8 cellular contexts compared by ENCODE assay signal in genomic region chr2:121944072-121944829, GRCh38.
DNase-seq lines count a peak whose midpoint lies in the region; ATAC-seq and TF ChIP-seq lines count a peak whose summit lies in the region.

No MANE protein-coding gene starts in this region.

- no peak for TF ChIP-seq CTCF in fibroblast of the aortic adventitia (IDR thresholded peaks at IDR 0.05; ENCODE audit: insufficient read depth, low read length)

- no peak for ATAC-seq in HG03175 (IDR thresholded peaks at IDR 0.05; ENCODE audit: unreplicated experiment)

- H3K4me3 ChIP-seq in fibroblast of the aortic adventitia (ENCODE audit: low read depth, low read length): no peak overlapping the region

- DNase-seq in H4 (ENCODE audit: low spot score): peak; percentile 65
- DNase-seq in RPMI7951 (ENCODE audit: low read depth): peak; percentile 99
- DNase-seq in fibroblast of the aortic adventitia (ENCODE audit: low read depth): peak; percentile 47
- peak; percentile 79 for DNase-seq in renal cortical epithelial cell (ENCODE audit: low read depth)
- no peak for DNase-seq in NCI-H2196 treated with DMSO at 0.1 percent for 48 hours (lab: John Stamatoyannopoulos, UW; ENCODE audit: unreplicated experiment)
- no peak for DNase-seq in OCI-M1 (lab: John Stamatoyannopoulos, UW)
- no peak for DNase-seq in NCI-H2196 (lab: John Stamatoyannopoulos, UW; ENCODE audit: unreplicated experiment)

Comparison
In these comparisons a context has a peak if more than half of its experiments do, and no peak if none do; other contexts are left out.
1. DNase-seq: peak in H4 (single experiment), RPMI7951 (single experiment), fibroblast of the aortic adventitia (single experiment) and renal cortical epithelial cell (single experiment); none in NCI-H2196 treated with DMSO at 0.1 percent for 48 hours (single experiment), OCI-M1 (single experiment) and NCI-H2196 (single experiment).